ENCODE assay signal across 28 cellular contexts in genomic region chr10:35752469-35753450, GRCh38.
DNase-seq lines count a peak whose midpoint lies in the region; ATAC-seq and TF ChIP-seq lines count a peak whose summit lies in the region.
"Had no signal": no experiment of that assay in that cellular context is flagged by ENCODE, and none has a peak within 500 bp of the region (broad histone marks: within the 10 kb centered on the region; RNA-seq: fewer than 3 reads in every experiment).

No MANE protein-coding gene starts in this region.

- H3K18ac ChIP-seq in trophoblast cell (ENCODE audit: low read length): no peak overlapping the region

- no peak overlapping the region for H2AK5ac ChIP-seq in trophoblast cell (ENCODE audit: low read length)

- peaks cover 0 to 9% (median 0%) of the 10 kb centered on the region in 9 donors for H3K4me1 ChIP-seq in heart right ventricle
- H3K4me1 ChIP-seq in osteoblast (ENCODE audit: insufficient read depth, low read length): no peaks in the 10 kb centered on the region
- no peaks in the 10 kb centered on the region for H3K4me1 ChIP-seq in smooth muscle cell (ENCODE audit: low read depth)
- no peaks in the 10 kb centered on the region for H3K4me1 ChIP-seq in trophoblast cell (ENCODE audit: control insufficient read depth in 1 of 2, insufficient read depth in 2 of 2, low read length in 2 of 2)
- H3K4me1 ChIP-seq: HAP-1, thyroid gland had no signal

- no peak overlapping the region for H2AFZ ChIP-seq in osteoblast (ENCODE audit: low read length)
- no peak overlapping the region for H2AFZ ChIP-seq in smooth muscle cell (ENCODE audit: low read depth)
- no peak overlapping the region for H2AFZ ChIP-seq in trophoblast cell (ENCODE audit: insufficient read depth, low read length, poor library complexity)

- H3F3A ChIP-seq in smooth muscle cell (ENCODE audit: low read depth): no peaks in the 10 kb centered on the region

- intact Hi-C loops in heart right ventricle (cut with DNase I): loop anchor here in 1 of 10 donors (10.0 kb wide), 1 partner anchor 1262 kb away; no protein-coding TSS in a partner anchor

- H2BK120ac ChIP-seq in trophoblast cell (ENCODE audit: insufficient read depth, low read length, poor library complexity): no peak overlapping the region

- TF ChIP-seq CTCF in cardiac fibroblast (IDR thresholded peaks at IDR 0.05; ENCODE audit: low read depth, low read length) (no peak), heart right ventricle (IDR thresholded peaks at IDR 0.05) (no peak), osteoblast (IDR thresholded peaks at IDR 0.05; ENCODE audit: extremely low read depth, low read depth, low read length) (no peak), smooth muscle cell (IDR thresholded peaks at IDR 0.05; ENCODE audit: borderline replicate concordance, insufficient read depth, poor library complexity, severe bottlenecking) (no peak)

- H3K9me3 ChIP-seq in heart right ventricle (no peaks in the 10 kb centered on the region), osteoblast (ENCODE audit: low read depth, low read length) (no peaks in the 10 kb centered on the region), smooth muscle cell (replicated peaks; ENCODE audit: low read depth) (no peaks in the 10 kb centered on the region), trophoblast cell (ENCODE audit: insufficient read depth, low read depth, low read length) (no peaks in the 10 kb centered on the region)
- H3K9me3 ChIP-seq: HAP-1, thyroid gland had no signal

- H3K4ac ChIP-seq in trophoblast cell (ENCODE audit: low read depth, low read length): no peak overlapping the region

- H4K12ac ChIP-seq in trophoblast cell (ENCODE audit: low read depth, low read length): no peak overlapping the region

- H2BK5ac ChIP-seq in trophoblast cell (ENCODE audit: low read depth, low read length, poor library complexity): no peak overlapping the region

- no peaks in the 10 kb centered on the region for H3K79me1 ChIP-seq in trophoblast cell (ENCODE audit: low read length)

- no peak overlapping the region for H2BK12ac ChIP-seq in trophoblast cell (ENCODE audit: low read length)

- peak in 7 of 8 donors; percentile 55 to 91 (median 64) for ATAC-seq in heart right ventricle
- no peak for ATAC-seq in GM18868 (IDR thresholded peaks at IDR 0.05; ENCODE audit: unreplicated experiment)
- ATAC-seq: activated naive CD4-positive, alpha-beta T cell treated with anti-CD3 and anti-CD28 coated beads, Interleukin-2, amount 50 U/mL, for 72 hours; activated T-helper 17 cell treated with anti-CD3 and anti-CD28 coated beads, Interleukin-2, amount 50 U/mL, for 72 hours; stimulated activated naive CD8-positive, alpha-beta T cell treated with anti-CD3 and anti-CD28 coated beads, Interleukin-15, Interleukin-2, amounts not matched to agents 100 U/mL and 50 U/mL, for 24 hours; T-helper 17 cell had no signal

- H3K79me2 ChIP-seq in osteoblast (ENCODE audit: insufficient read depth, low read length): no peaks in the 10 kb centered on the region
- H3K79me2 ChIP-seq in smooth muscle cell (ENCODE audit: low read depth): no peaks in the 10 kb centered on the region
- no peaks in the 10 kb centered on the region for H3K79me2 ChIP-seq in trophoblast cell (ENCODE audit: control insufficient read depth, insufficient read depth, low read length, poor library complexity)

- H4K20me1 ChIP-seq in osteoblast (ENCODE audit: insufficient read depth, low read length) (no peaks in the 10 kb centered on the region), smooth muscle cell (ENCODE audit: low read depth) (no peaks in the 10 kb centered on the region)

- H3K27me3 ChIP-seq in heart right ventricle (no peaks in the 10 kb centered on the region), osteoblast (ENCODE audit: insufficient read depth, low read length) (no peaks in the 10 kb centered on the region), smooth muscle cell (ENCODE audit: low read depth) (no peaks in the 10 kb centered on the region), trophoblast cell (ENCODE audit: insufficient read depth, low read length) (no peaks in the 10 kb centered on the region)
- H3K27me3 ChIP-seq: thyroid gland had no signal

- WGBS in heart right ventricle, 2 donors: 52 to 61% methylated on average over 11 of the region's 11 CpGs
- WGBS in smooth muscle cell (ENCODE audit: low lambda C conversion rate): 86% methylated on average over 11 of the region's 11 CpGs
- no CpG with 5 or more reads among the region's 11 CpGs for WGBS in trophoblast cell (ENCODE audit: extremely low coverage, insufficient coverage, insufficient read length)

- H3K23ac ChIP-seq in trophoblast cell (ENCODE audit: low read length): no peak overlapping the region

- H3K27ac ChIP-seq in heart right ventricle (no peak overlapping the region), osteoblast (ENCODE audit: low read depth, low read length) (peak overlapping the region; percentile 5), smooth muscle cell (ENCODE audit: low read depth) (no peak overlapping the region), trophoblast cell (ENCODE audit: low read depth, low read length) (no peak overlapping the region)
- H3K27ac ChIP-seq: C4-2B, epithelial cell of prostate, SK-N-MC, thyroid gland, WERI-Rb-1 had no signal

- H4K8ac ChIP-seq in trophoblast cell (ENCODE audit: low read depth, low read length): no peak overlapping the region

- peak; percentile 33 for DNase-seq in AG20443 (ENCODE audit: low spot score)
- peak; percentile 57 to 58 for DNase-seq in cardiac fibroblast (ENCODE audit: low read depth in 2 of 2)
- peak; percentile 14 to 31 for DNase-seq in heart right ventricle
- DNase-seq in osteoblast (ENCODE audit: insufficient read length, low spot score, missing footprints): peak; percentile 1
- DNase-seq in smooth muscle cell (lab: John Stamatoyannopoulos, UW; ENCODE audit: unreplicated experiment): no peak
- DNase-seq in T-helper 2 cell: no peak
- DNase-seq in trophoblast cell: no peak
- DNase-seq: activated CD4-positive, alpha-beta T cell treated with anti-CD3 and anti-CD28 coated beads, Interleukin-2, amount 50 U/mL, for 48 hours; activated CD8-positive, alpha-beta memory T cell treated with anti-CD3 and anti-CD28 coated beads, Interleukin-2, amount 50 U/mL, for 48 hours; cerebellar nuclear complex; Karpas-422; kidney glomerular epithelial cell; mesendoderm; NCI-H187; occipital lobe; retina; RPMI8226; stimulated activated naive CD8-positive, alpha-beta T cell treated with anti-CD3 and anti-CD28 coated beads, Interleukin-15, Interleukin-2, amounts not matched to agents 100 U/mL and 50 U/mL, for 24 hours; T-helper 17 cell; WERI-Rb-1 had no signal

- H3K4me2 ChIP-seq in osteoblast (ENCODE audit: insufficient read depth, low read length) (peak overlapping the region; percentile 48), smooth muscle cell (no peak overlapping the region), trophoblast cell (ENCODE audit: low read length) (no peak overlapping the region)

- H3K36me3 ChIP-seq in heart right ventricle (no peaks in the 10 kb centered on the region), osteoblast (ENCODE audit: insufficient read depth, low read length) (no peaks in the 10 kb centered on the region), smooth muscle cell (ENCODE audit: low read depth) (no peaks in the 10 kb centered on the region), trophoblast cell (ENCODE audit: control insufficient read depth in 1 of 2, insufficient read depth in 2 of 2, low read length in 2 of 2) (no peaks in the 10 kb centered on the region)
- H3K36me3 ChIP-seq: HAP-1, thyroid gland, WERI-Rb-1 had no signal

- H3K4me3 ChIP-seq in cardiac fibroblast (replicated peaks in 1 of 2; ENCODE audit: low read depth in 2 of 2, low read length in 2 of 2) (no peak overlapping the region), heart right ventricle (no peak overlapping the region), osteoblast (ENCODE audit: insufficient read depth, low read length) (no peak overlapping the region), smooth muscle cell (no peak overlapping the region), trophoblast cell (ENCODE audit: low read depth, low read length) (no peak overlapping the region)
- H3K4me3 ChIP-seq: HAP-1, SK-N-MC, thyroid gland had no signal

- no peak overlapping the region for H3K14ac ChIP-seq in trophoblast cell (ENCODE audit: low read length)

- H3K9ac ChIP-seq in smooth muscle cell (ENCODE audit: low read depth): no peak overlapping the region
- H3K9ac ChIP-seq in trophoblast cell (ENCODE audit: low read length): no peak overlapping the region

- H4K91ac ChIP-seq in trophoblast cell (ENCODE audit: low read depth, low read length): no peak overlapping the region

Comparison
In these comparisons a context has a peak if more than half of its experiments do, and no peak if none do; other contexts are left out.
1. DNase-seq: peak in AG20443 (single experiment), cardiac fibroblast (2 of 2), heart right ventricle (2 of 2) and osteoblast (single experiment); none in smooth muscle cell (single experiment), T-helper 2 cell (0 of 5) and trophoblast cell (0 of 2).